Comparison of ENCODE assay signal across 10 cellular contexts in genomic region chr2:28407976-28408690, GRCh38. TPM values are rescaled to one million over a fixed set of nuclear protein-coding genes. Genes with fewer than 3 reads are reported as not detected.
DNase-seq lines count a peak whose midpoint lies in the region; ATAC-seq and TF ChIP-seq lines count a peak whose summit lies in the region.
"Had no signal": no experiment of that assay in that cellular context is flagged by ENCODE, and none has a peak within 500 bp of the region (broad histone marks: within the 10 kb centered on the region; RNA-seq: fewer than 3 reads in every experiment).

No MANE protein-coding gene starts in this region.

- peak; percentile 29 for DNase-seq in cardiac septum (ENCODE audit: low spot score)
- no peak for DNase-seq in Right ventricle myocardium inferior (ENCODE audit: missing footprints)
- DNase-seq in activated naive CD8-positive, alpha-beta T cell treated with anti-CD3 and anti-CD28 coated beads, Interleukin-2, amount 50 U/mL, for 24 hours: no peak
- DNase-seq in upper lobe of right lung: peak; percentile 8
- DNase-seq in hippocampal formation (lab: John Stamatoyannopoulos, UW): no peak
- no peak for DNase-seq in occipital lobe (lab: John Stamatoyannopoulos, UW)
- DNase-seq in mesenteric fat pad (ENCODE audit: low spot score): no peak
- DNase-seq: midbrain had no signal

- H3K27me3 Mint-ChIP-seq in activated naive CD8-positive, alpha-beta T cell treated with anti-CD3 and anti-CD28 coated beads, Interleukin-2, amount 50 U/mL, for 24 hours: no peaks in the 10 kb centered on the region

- H3K4me3 Mint-ChIP-seq in activated naive CD8-positive, alpha-beta T cell treated with anti-CD3 and anti-CD28 coated beads, Interleukin-2, amount 50 U/mL, for 24 hours: peak overlapping the region; percentile 20

- peaks cover 50% of the 10 kb centered on the region for H3K4me1 ChIP-seq in mesodermal cell (ENCODE audit: control insufficient read depth, insufficient read depth, low read length, poor library complexity, severe bottlenecking)
- peaks cover 60% of the 10 kb centered on the region for H3K4me1 ChIP-seq in upper lobe of right lung

- H3K9me3 ChIP-seq in mesodermal cell (ENCODE audit: control insufficient read depth, low read length) (no peaks in the 10 kb centered on the region), upper lobe of right lung (no peaks in the 10 kb centered on the region)

- no peak for ATAC-seq in Right ventricle myocardium inferior
- ATAC-seq in activated naive CD8-positive, alpha-beta T cell treated with anti-CD3 and anti-CD28 coated beads, Interleukin-2, amount 50 U/mL, for 24 hours: no peak
- ATAC-seq in upper lobe of right lung: no peak

- peaks cover 86% of the 10 kb centered on the region for H3K36me3 Mint-ChIP-seq in activated naive CD8-positive, alpha-beta T cell treated with anti-CD3 and anti-CD28 coated beads, Interleukin-2, amount 50 U/mL, for 24 hours (ENCODE audit: low read depth)

- H3K4me1 Mint-ChIP-seq in activated naive CD8-positive, alpha-beta T cell treated with anti-CD3 and anti-CD28 coated beads, Interleukin-2, amount 50 U/mL, for 24 hours: peaks cover 91% of the 10 kb centered on the region

- H3K27ac ChIP-seq in mesodermal cell (ENCODE audit: low read depth, low read length, severe bottlenecking) (peak overlapping the region; percentile 24), upper lobe of right lung (peak overlapping the region; percentile 66)
- H3K27ac ChIP-seq: C4-2B had no signal

- peak overlapping the region; percentile 95 for H3K27ac Mint-ChIP-seq in activated naive CD8-positive, alpha-beta T cell treated with anti-CD3 and anti-CD28 coated beads, Interleukin-2, amount 50 U/mL, for 24 hours

- H3K4me3 ChIP-seq in mesodermal cell (ENCODE audit: extremely low read depth, insufficient read depth, low read length, poor library complexity, severe bottlenecking) (no peak overlapping the region), upper lobe of right lung (no peak overlapping the region)

- H3K9me3 Mint-ChIP-seq in activated naive CD8-positive, alpha-beta T cell treated with anti-CD3 and anti-CD28 coated beads, Interleukin-2, amount 50 U/mL, for 24 hours: no peaks in the 10 kb centered on the region

- no peak for TF ChIP-seq CTCF in upper lobe of right lung (IDR thresholded peaks at IDR 0.05)

- H3K36me3 ChIP-seq in mesodermal cell (ENCODE audit: control insufficient read depth, insufficient read depth, low read length) (peaks cover 100% of the 10 kb centered on the region), upper lobe of right lung (peaks cover 100% of the 10 kb centered on the region)

- no peaks in the 10 kb centered on the region for H3K27me3 ChIP-seq in upper lobe of right lung

- WGBS in mesodermal cell (ENCODE audit: insufficient coverage in 2 of 2), 2 experiments: 95 to 96% methylated on average over 3 of the region's 5 CpGs

- intact Hi-C loops in cardiac septum (cut with DNase I): no loop called here
- intact Hi-C loops in Right ventricle myocardium inferior (cut with DNase I): no loop called here
- intact Hi-C loops in upper lobe of right lung (cut with DNase I): no loop called here

RNA-seq across cellular contexts. Expression of gene FOSL2, which starts 15.5 kb away (rescaled TPM):
- total RNA-seq in cardiac septum (65.4 TPM), Right ventricle myocardium inferior (48.5 TPM), upper lobe of right lung (123 TPM), occipital lobe (6.2 TPM), mesenteric fat pad (259 TPM)
- polyA plus RNA-seq in mesodermal cell (2013, experiment 1 of 2): 27.5 TPM
- polyA plus RNA-seq in mesodermal cell (2013, experiment 2 of 2): 28.4 TPM

Comparison
In these comparisons a context has a peak if more than half of its experiments do, and no peak if none do; other contexts are left out.
1. DNase-seq: peak in cardiac septum (single experiment) and upper lobe of right lung (single experiment); none in Right ventricle myocardium inferior (single experiment), activated naive CD8-positive, alpha-beta T cell treated with anti-CD3 and anti-CD28 coated beads, Interleukin-2, amount 50 U/mL, for 24 hours (single experiment), hippocampal formation (0 of 2), occipital lobe (single experiment) and mesenteric fat pad (single experiment).